Comparison of ENCODE assay signal across 9 cellular contexts in genomic region chr1:158087320-158087927, GRCh38.
DNase-seq lines count a peak whose midpoint lies in the region; ATAC-seq, FAIRE-seq and TF ChIP-seq lines count a peak whose summit lies in the region.
"Had no signal": no experiment of that assay in that cellular context is flagged by ENCODE, and none has a peak within 500 bp of the region (broad histone marks: within the 10 kb centered on the region; RNA-seq: fewer than 3 reads in every experiment).

No MANE protein-coding gene starts in this region.

- H3K4me3 ChIP-seq in WERI-Rb-1 (ENCODE audit: low read depth, low read length), result no peak overlapping the region
- H3K4me3 ChIP-seq in pancreas, result no peak overlapping the region
- no peak overlapping the region for H3K4me3 ChIP-seq in effector memory CD4-positive, alpha-beta T cell (ENCODE audit: insufficient read depth, low read depth, low read length, poor library complexity, severe bottlenecking)

- intact Hi-C loops in pancreas (cut with DNase I), result loop anchor here in 1 of 3 donors (10.0 kb wide), 1 partner anchor 93 kb away; the partner anchor contains the start of gene KIRREL1

- H3K27me3 ChIP-seq in WERI-Rb-1 (ENCODE audit: insufficient read depth, low read depth, severe bottlenecking) (no peaks in the 10 kb centered on the region), pancreas (no peaks in the 10 kb centered on the region)
- H3K27me3 ChIP-seq in effector memory CD4-positive, alpha-beta T cell (replicated peaks; ENCODE audit: control insufficient read depth, insufficient read depth, low read length, poor library complexity, severe bottlenecking), result no peaks in the 10 kb centered on the region

- H3K9me3 ChIP-seq in WERI-Rb-1 (ENCODE audit: severe bottlenecking) (no peaks in the 10 kb centered on the region), pancreas (no peaks in the 10 kb centered on the region)
- no peaks in the 10 kb centered on the region for H3K9me3 ChIP-seq in effector memory CD4-positive, alpha-beta T cell (ENCODE audit: control insufficient read depth, low read length)

- H3K36me3 ChIP-seq in WERI-Rb-1 (peaks cover 91% of the 10 kb centered on the region), pancreas (no peaks in the 10 kb centered on the region)
- no peaks in the 10 kb centered on the region for H3K36me3 ChIP-seq in effector memory CD4-positive, alpha-beta T cell (ENCODE audit: control insufficient read depth, insufficient read depth, low read length)

- FAIRE-seq in GM19239 (lab: Jason Lieb, UNC), result peak; percentile 72
- FAIRE-seq in frontal cortex (lab: Jason Lieb, UNC), result no peak
- FAIRE-seq in pancreas (lab: Jason Lieb, UNC), result no peak

- TF ChIP-seq CTCF in WERI-Rb-1 (IDR thresholded peaks at IDR 0.05; ENCODE audit: low read depth, low read length) (peak; percentile 100), pancreas (IDR thresholded peaks at IDR 0.05) (peak in 3 of 4 donors; percentile 51 to 77 (median 74))

- H3K4me1 ChIP-seq in pancreas, result no peaks in the 10 kb centered on the region
- H3K4me1 ChIP-seq in effector memory CD4-positive, alpha-beta T cell (ENCODE audit: control insufficient read depth, insufficient read depth, low read length, poor library complexity, severe bottlenecking), result no peaks in the 10 kb centered on the region

- H3K27ac ChIP-seq in WERI-Rb-1 (no peak overlapping the region), pancreas (no peak overlapping the region)
- H3K27ac ChIP-seq in effector memory CD4-positive, alpha-beta T cell (ENCODE audit: insufficient read depth, low read length, poor library complexity, severe bottlenecking), result no peak overlapping the region

- TF ChIP-seq POLR2A in GM18505 (IDR thresholded peaks at IDR 0.05; ENCODE audit: borderline replicate concordance, extremely low read depth, insufficient read depth, insufficient read length), result no peak

- 46 to 48% methylated on average over 9 of the region's 9 CpGs for WGBS in pancreas, 2 donors

- ATAC-seq in pancreas (peak in 3 of 4 donors; percentile 65 to 85 (median 71)), GM18505 (IDR thresholded peaks at IDR 0.05; ENCODE audit: unreplicated experiment) (no peak)
- ATAC-seq: T-cell had no signal

- DNase-seq in COLO829 (ENCODE audit: low spot score), result peak; percentile 78
- DNase-seq in GM19239 (ENCODE audit: insufficient read length, low spot score), result peak; percentile 60
- DNase-seq in NAMALWA (ENCODE audit: low spot score), result peak; percentile 92
- peak; percentile 94 for DNase-seq in WERI-Rb-1
- peak; percentile 41 to 63 for DNase-seq in frontal cortex (ENCODE audit: low spot score in 2 of 2)
- DNase-seq in pancreas, result peak in 2 of 6 donors; percentile 13 to 54
- no peak for DNase-seq in effector memory CD4-positive, alpha-beta T cell

Comparison
In these comparisons a context has a peak if more than half of its experiments do, and no peak if none do; other contexts are left out.
1. DNase-seq: peak in COLO829 (single experiment), GM19239 (single experiment), NAMALWA (single experiment), WERI-Rb-1 (single experiment) and frontal cortex (2 of 2); none in effector memory CD4-positive, alpha-beta T cell (0 of 3).